Comparison of ENCODE assay signal across 24 cellular contexts in genomic region chr3:120614765-120615164, GRCh38.
"Had no signal": no experiment of that assay in that cellular context is flagged by ENCODE, and none has a peak within 500 bp of the region (broad histone marks: within the 10 kb centered on the region; RNA-seq: fewer than 3 reads in every experiment).

No MANE protein-coding gene starts in this region.

- H3K4me3 ChIP-seq: body of pancreas, cardiac muscle cell, left ventricle myocardium inferior, ovary, psoas muscle, right atrium auricular region, spleen, thoracic aorta, upper lobe of left lung had no signal

- ATAC-seq: body of pancreas; esophagus mucosa; natural killer cell treated with Interleukin-12 subunit alpha and Interleukin-12 subunit beta and Interleukin-15 and Interleukin-18, amount 100 ng/mL, for 72 hours; psoas muscle; T-helper 17 cell had no signal

- DNase-seq: activated CD4-positive, alpha-beta memory T cell treated with anti-CD3 and anti-CD28 coated beads, Interleukin-2, amount 10 ng/mL, durations not matched to agents 7 days and 5 days; activated CD4-positive, alpha-beta T cell treated with anti-CD3 and anti-CD28 coated beads for 48 hours; activated gamma-delta T cell; anterior cingulate cortex; body of pancreas; effector CD8-positive, alpha-beta T cell; head of caudate nucleus; hypothalamus; left ventricle myocardium inferior; ovary; psoas muscle; spleen; stimulated activated CD4-positive, alpha-beta T cell treated with anti-CD3 and anti-CD28 coated beads, Interleukin-4, amount 100 ng/mL, for 1 hour; stimulated activated naive CD4-positive, alpha-beta T cell treated with Interleukin-2 at 50 U/mL for 16 hours; T-helper 17 cell; upper lobe of left lung had no signal

- H3K36me3 Mint-ChIP-seq: activated naive CD4-positive, alpha-beta T cell treated with anti-CD3 and anti-CD28 coated beads, Interleukin-2, amount 50 U/mL, for 24 hours; natural killer cell treated with Interleukin-12 subunit alpha and Interleukin-12 subunit beta and Interleukin-15 and Interleukin-18, amount 100 ng/mL, for 72 hours had no signal

- H3K27ac Mint-ChIP-seq: activated CD4-positive, alpha-beta memory T cell treated with anti-CD3 and anti-CD28 coated beads, Interleukin-2, amount 10 ng/mL, durations not matched to agents 7 days and 5 days; activated naive CD4-positive, alpha-beta T cell treated with anti-CD3 and anti-CD28 coated beads, Interleukin-2, amount 50 U/mL, for 24 hours; activated T-helper 1 cell treated with anti-CD3 and anti-CD28 coated beads, Interleukin-12 subunit alpha, Interleukin-12 subunit beta, Interleukin-2, Interleukin-4 antibody, amounts not matched to agents 30 ng/mL and 10 ng/mL and 1 ng/mL, durations not matched to agents 14 hours and 24 hours and 36 hours; natural killer cell treated with Interleukin-12 subunit alpha and Interleukin-12 subunit beta and Interleukin-15 and Interleukin-18, amount 100 ng/mL, for 72 hours; T-helper 17 cell had no signal

- H3K27me3 ChIP-seq: body of pancreas, cardiac muscle cell, ovary, right atrium auricular region, spleen, upper lobe of left lung had no signal

- H3K9me3 Mint-ChIP-seq: activated CD4-positive, alpha-beta memory T cell treated with anti-CD3 and anti-CD28 coated beads, Interleukin-2, amount 10 ng/mL, durations not matched to agents 7 days and 5 days; activated naive CD4-positive, alpha-beta T cell treated with anti-CD3 and anti-CD28 coated beads, Interleukin-2, amount 50 U/mL, for 24 hours; activated T-helper 1 cell treated with anti-CD3 and anti-CD28 coated beads, Interleukin-12 subunit alpha, Interleukin-12 subunit beta, Interleukin-2, Interleukin-4 antibody, amounts not matched to agents 30 ng/mL and 10 ng/mL and 1 ng/mL, durations not matched to agents 14 hours and 24 hours and 36 hours; natural killer cell treated with Interleukin-12 subunit alpha and Interleukin-12 subunit beta and Interleukin-15 and Interleukin-18, amount 100 ng/mL, for 72 hours had no signal

- H3K27ac ChIP-seq: body of pancreas, cardiac muscle cell, ovary, psoas muscle, thoracic aorta, upper lobe of left lung had no signal

- H3K4me1 ChIP-seq: body of pancreas, left ventricle myocardium inferior, psoas muscle, right atrium auricular region, spleen, upper lobe of left lung had no signal

- H3K4me1 Mint-ChIP-seq: activated CD4-positive, alpha-beta memory T cell treated with anti-CD3 and anti-CD28 coated beads, Interleukin-2, amount 10 ng/mL, durations not matched to agents 7 days and 5 days; activated naive CD4-positive, alpha-beta T cell treated with anti-CD3 and anti-CD28 coated beads, Interleukin-2, amount 50 U/mL, for 24 hours; T-helper 17 cell had no signal

- FAIRE-seq: frontal cortex had no signal

- H3K27me3 Mint-ChIP-seq: activated CD4-positive, alpha-beta memory T cell treated with anti-CD3 and anti-CD28 coated beads, Interleukin-2, amount 10 ng/mL, durations not matched to agents 7 days and 5 days; T-helper 17 cell had no signal

- H3K9me3 ChIP-seq: body of pancreas, left ventricle myocardium inferior, ovary, psoas muscle, right atrium auricular region, spleen, thoracic aorta, upper lobe of left lung had no signal

- H3K4me3 Mint-ChIP-seq: activated CD4-positive, alpha-beta memory T cell treated with anti-CD3 and anti-CD28 coated beads, Interleukin-2, amount 10 ng/mL, durations not matched to agents 7 days and 5 days; activated naive CD4-positive, alpha-beta T cell treated with anti-CD3 and anti-CD28 coated beads, Interleukin-2, amount 50 U/mL, for 24 hours; activated T-helper 1 cell treated with anti-CD3 and anti-CD28 coated beads, Interleukin-12 subunit alpha, Interleukin-12 subunit beta, Interleukin-2, Interleukin-4 antibody, amounts not matched to agents 30 ng/mL and 10 ng/mL and 1 ng/mL, durations not matched to agents 14 hours and 24 hours and 36 hours; natural killer cell treated with Interleukin-12 subunit alpha and Interleukin-12 subunit beta and Interleukin-15 and Interleukin-18, amount 100 ng/mL, for 72 hours; T-helper 17 cell had no signal

- H3K36me3 ChIP-seq: cardiac muscle cell, left ventricle myocardium inferior, ovary, right atrium auricular region, spleen, thoracic aorta, upper lobe of left lung had no signal
